In genomic region chr12:54280401-54281260, GRCh38 we compare ENCODE assay signal across 1 cellular context.
TF ChIP-seq lines count a peak whose summit lies in the region.

TSS of gene HNRNPA1 (plus strand) at chr12:54280726. CDS start at chr12:54280808, 82 bp downstream.

TF ChIP-seq in SK-N-SH, 30 proteins besides CTCF, POLR2A, EP300 and RAD21 (continued from another document):
- peak; percentile 66; the same call in 1 of the 2 replicates for TF ChIP-seq SIN3A (IDR thresholded peaks at IDR 0.05; ENCODE audit: borderline replicate concordance, low read depth, low read length)
TF ChIP-seq in SK-N-SH: peak in this region for 12.
